Comparison of ENCODE assay signal across 29 cellular contexts in genomic region chr14:45073480-45073879, GRCh38.
"Had no signal": no experiment of that assay in that cellular context is flagged by ENCODE, and none has a peak within 500 bp of the region (broad histone marks: within the 10 kb centered on the region; RNA-seq: fewer than 3 reads in every experiment).

No MANE protein-coding gene starts in this region.

- FAIRE-seq: keratinocyte had no signal

- ATAC-seq: left cardiac atrium; left lobe of liver; lower lobe of right lung; natural killer cell; sciatic nerve; stimulated activated effector memory CD8-positive, alpha-beta T cell treated with anti-CD3 and anti-CD28 coated beads, Interleukin-12 subunit alpha, Interleukin-12 subunit beta, amount 100 ng/mL, for 72 hours; stimulated activated naive CD8-positive, alpha-beta T cell treated with anti-CD3 and anti-CD28 coated beads, Interleukin-15, amount 100 ng/mL, for 72 hours had no signal

- H3K4me2 ChIP-seq: hepatocyte, neural progenitor cell had no signal

- H3K36me3 ChIP-seq: neutrophil, vagina had no signal

- H3K9me3 Mint-ChIP-seq: naive B cell; natural killer cell; nephron progenitor cell; neural progenitor cell; stimulated activated effector memory CD8-positive, alpha-beta T cell treated with anti-CD3 and anti-CD28 coated beads, Interleukin-12 subunit alpha, Interleukin-12 subunit beta, amount 100 ng/mL, for 72 hours; stimulated activated naive CD8-positive, alpha-beta T cell treated with anti-CD3 and anti-CD28 coated beads, Interleukin-15, amount 100 ng/mL, for 72 hours; type B pancreatic cell had no signal

- H3K4me3 ChIP-seq: heart right ventricle, hepatocyte, lower lobe of right lung, neural progenitor cell, right atrium auricular region, skin epidermis, spleen, tibial nerve, vagina had no signal

- H3K36me3 Mint-ChIP-seq: naive B cell, natural killer cell had no signal

- H3K4me1 Mint-ChIP-seq: mesothelial cell of epicardium; naive B cell; natural killer cell; neural progenitor cell; stimulated activated effector memory CD8-positive, alpha-beta T cell treated with anti-CD3 and anti-CD28 coated beads, Interleukin-12 subunit alpha, Interleukin-12 subunit beta, amount 100 ng/mL, for 72 hours; stimulated activated naive CD8-positive, alpha-beta T cell treated with anti-CD3 and anti-CD28 coated beads, Interleukin-15, amount 100 ng/mL, for 72 hours had no signal

- H3K27ac Mint-ChIP-seq: mesothelial cell of epicardium; naive B cell; natural killer cell; nephron progenitor cell; neural progenitor cell; progenitor cell of endocrine pancreas; stimulated activated effector memory CD8-positive, alpha-beta T cell treated with anti-CD3 and anti-CD28 coated beads, Interleukin-12 subunit alpha, Interleukin-12 subunit beta, amount 100 ng/mL, for 72 hours; stimulated activated naive CD8-positive, alpha-beta T cell treated with anti-CD3 and anti-CD28 coated beads, Interleukin-15, amount 100 ng/mL, for 72 hours; type B pancreatic cell had no signal

- H3K4me3 Mint-ChIP-seq: mesothelial cell of epicardium; naive B cell; natural killer cell; nephron progenitor cell; neural progenitor cell; stimulated activated effector memory CD8-positive, alpha-beta T cell treated with anti-CD3 and anti-CD28 coated beads, Interleukin-12 subunit alpha, Interleukin-12 subunit beta, amount 100 ng/mL, for 72 hours; stimulated activated naive CD8-positive, alpha-beta T cell treated with anti-CD3 and anti-CD28 coated beads, Interleukin-15, amount 100 ng/mL, for 72 hours; type B pancreatic cell had no signal

- H3K4me1 ChIP-seq: lower lobe of right lung, neural progenitor cell, right atrium auricular region, spleen, tibial nerve, vagina had no signal

- H3K27me3 Mint-ChIP-seq: naive B cell; progenitor cell of endocrine pancreas; stimulated activated naive CD8-positive, alpha-beta T cell treated with anti-CD3 and anti-CD28 coated beads, Interleukin-15, amount 100 ng/mL, for 72 hours; type B pancreatic cell had no signal

- H3K27me3 ChIP-seq: heart right ventricle, hepatocyte, neural progenitor cell, neutrophil, right atrium auricular region, spleen, tibial nerve, vagina had no signal

- H2AFZ ChIP-seq: hepatocyte, neural progenitor cell had no signal

- H3K9ac ChIP-seq: neural progenitor cell had no signal

- H3K9me3 ChIP-seq: heart right ventricle, lower lobe of right lung, neutrophil, right atrium auricular region, spleen, tibial nerve, vagina had no signal

- H3K27ac ChIP-seq: hepatocyte, lower lobe of right lung, neural progenitor cell, neutrophil, right atrium auricular region, skin epidermis, spleen, tibial nerve, vagina had no signal

- DNase-seq: heart right ventricle; kidney glomerular epithelial cell; left cardiac atrium; lower lobe of right lung; mammary epithelial cell; mesendoderm; naive B cell; natural killer cell; nephron progenitor cell; occipital lobe; spleen; stimulated activated CD4-positive, alpha-beta T cell treated with anti-CD3 and anti-CD28 coated beads, Interleukin-4, amount 100 ng/mL, for 24 hours; stimulated activated naive CD4-positive, alpha-beta T cell treated with Interleukin-2 at 50 U/mL for 16 hours; stimulated activated naive CD8-positive, alpha-beta T cell treated with anti-CD3 and anti-CD28 coated beads, Interleukin-15, amount 100 ng/mL, for 72 hours; substantia nigra had no signal

- H3K79me2 ChIP-seq: hepatocyte had no signal
